In genomic region chr5:17412760-17413671, GRCh38 we compare ENCODE assay signal across 11 cellular contexts.
DNase-seq lines count a peak whose midpoint lies in the region; ATAC-seq, FAIRE-seq and TF ChIP-seq lines count a peak whose summit lies in the region.
"Had no signal": no experiment of that assay in that cellular context is flagged by ENCODE, and none has a peak within 500 bp of the region (broad histone marks: within the 10 kb centered on the region; RNA-seq: fewer than 3 reads in every experiment).

No MANE protein-coding gene starts in this region.

- peaks cover 3% of the 10 kb centered on the region for H3K27me3 Mint-ChIP-seq in GM23338 (ENCODE audit: insufficient read depth, low read depth, poor library complexity)
- H3K27me3 Mint-ChIP-seq in activated CD4-positive, alpha-beta memory T cell treated with anti-CD3 and anti-CD28 coated beads, Interleukin-2, amount 10 ng/mL, durations not matched to agents 7 days and 5 days, result no peaks in the 10 kb centered on the region

- no peaks in the 10 kb centered on the region for H3K36me3 Mint-ChIP-seq in GM23338 (ENCODE audit: low read depth)
- H3K36me3 Mint-ChIP-seq in activated CD4-positive, alpha-beta memory T cell treated with anti-CD3 and anti-CD28 coated beads, Interleukin-2, amount 10 ng/mL, durations not matched to agents 7 days and 5 days (ENCODE audit: low read depth), result no peaks in the 10 kb centered on the region
- no peaks in the 10 kb centered on the region for H3K36me3 Mint-ChIP-seq in stimulated activated effector memory CD8-positive, alpha-beta T cell treated with anti-CD3 and anti-CD28 coated beads, Interleukin-12 subunit alpha, Interleukin-12 subunit beta, amount 100 ng/mL, for 72 hours

- peak; percentile 50 for FAIRE-seq in bronchial epithelial cell (lab: Jason Lieb, UNC)

- peaks cover 11% of the 10 kb centered on the region; the same call in 1 of the 3 replicates for H3K9me3 Mint-ChIP-seq in GM23338
- H3K9me3 Mint-ChIP-seq in activated CD4-positive, alpha-beta memory T cell treated with anti-CD3 and anti-CD28 coated beads, Interleukin-2, amount 10 ng/mL, durations not matched to agents 7 days and 5 days, result no peaks in the 10 kb centered on the region
- H3K9me3 Mint-ChIP-seq in stimulated activated effector memory CD8-positive, alpha-beta T cell treated with anti-CD3 and anti-CD28 coated beads, Interleukin-12 subunit alpha, Interleukin-12 subunit beta, amount 100 ng/mL, for 72 hours, result peaks cover 2% of the 10 kb centered on the region

- H3K79me2 ChIP-seq in GM23338 (replicated peaks; ENCODE audit: insufficient read depth), result no peaks in the 10 kb centered on the region

- H4K20me1 ChIP-seq in GM23338 (replicated peaks; ENCODE audit: insufficient read depth), result no peaks in the 10 kb centered on the region

- CTCF ChIA-PET in activated CD4-positive, alpha-beta memory T cell treated with anti-CD3 and anti-CD28 coated beads, Interleukin-2, amount 10 ng/mL, durations not matched to agents 7 days and 5 days (lab: Charles Lee), result no interaction called here

- peak; percentile 31; the same call in 2 of the 3 replicates for ATAC-seq in GM23338
- ATAC-seq in stimulated activated effector memory CD8-positive, alpha-beta T cell treated with anti-CD3 and anti-CD28 coated beads, Interleukin-12 subunit alpha, Interleukin-12 subunit beta, amount 100 ng/mL, for 72 hours, result no peak

- intact Hi-C loops in adrenal gland (cut with DNase I), result no loop called here

- H3K27ac ChIP-seq in GM23338 (ENCODE audit: low read depth), result no peak overlapping the region
- H3K27ac ChIP-seq in adrenal gland, result no peak overlapping the region
- H3K27ac ChIP-seq: colonic mucosa had no signal

- 0 out of 2 replicates have a peak, but pooled peaks cover 3% of the 10 kb centered on the region for H3F3A ChIP-seq in GM23338 (replicated peaks; ENCODE audit: low read depth)

- H3K4me1 ChIP-seq in GM23338 (ENCODE audit: insufficient read depth) (peaks cover 21% of the 10 kb centered on the region; the same call in 1 of the 2 replicates), adrenal gland (replicated peaks in 1 of 2) (no peaks in the 10 kb centered on the region)
- H3K4me1 ChIP-seq: colonic mucosa had no signal

- TF ChIP-seq CTCF in GM23338 (conservative IDR thresholded peaks at IDR 0.05; ENCODE audit: low read depth in 2 of 2) (no peak), bronchial epithelial cell (IDR thresholded peaks at IDR 0.05; ENCODE audit: insufficient read depth, low read length, severe bottlenecking) (no peak), adrenal gland (IDR thresholded peaks at IDR 0.05) (no peak)

- no peaks in the 10 kb centered on the region for H3K9me2 ChIP-seq in GM23338 (ENCODE audit: insufficient read depth)

- H3K4me3 ChIP-seq in GM23338 (no peak overlapping the region), bronchial epithelial cell (ENCODE audit: low read depth, low read length) (no peak overlapping the region), adrenal gland (no peak overlapping the region)
- H3K4me3 ChIP-seq: colonic mucosa had no signal

- no peak for TF ChIP-seq POLR2A in adrenal gland (IDR thresholded peaks at IDR 0.05)

- no peak overlapping the region for H3K4me3 Mint-ChIP-seq in GM23338
- H3K4me3 Mint-ChIP-seq in activated CD4-positive, alpha-beta memory T cell treated with anti-CD3 and anti-CD28 coated beads, Interleukin-2, amount 10 ng/mL, durations not matched to agents 7 days and 5 days, result no peak overlapping the region
- no peak overlapping the region for H3K4me3 Mint-ChIP-seq in stimulated activated effector memory CD8-positive, alpha-beta T cell treated with anti-CD3 and anti-CD28 coated beads, Interleukin-12 subunit alpha, Interleukin-12 subunit beta, amount 100 ng/mL, for 72 hours

- peak overlapping the region; percentile 69 for H2AFZ ChIP-seq in GM23338

- peak; percentile 35 for DNase-seq in CMK (ENCODE audit: low read depth)
- DNase-seq in GM23338 (ENCODE audit: low spot score), result no peak
- DNase-seq in NCI-H146 treated with DMSO at 0.1 percent for 48 hours (lab: John Stamatoyannopoulos, UW; ENCODE audit: unreplicated experiment), result peak; percentile 44
- peak; percentile 14 for DNase-seq in bronchial epithelial cell (ENCODE audit: low read depth)
- no peak for DNase-seq in GM03348 (ENCODE audit: low spot score)
- DNase-seq in adrenal gland, result no peak
- no peak for DNase-seq in activated CD4-positive, alpha-beta memory T cell treated with anti-CD3 and anti-CD28 coated beads, Interleukin-2, amount 10 ng/mL, durations not matched to agents 7 days and 5 days
- DNase-seq in stimulated activated effector memory CD8-positive, alpha-beta T cell treated with anti-CD3 and anti-CD28 coated beads, Interleukin-12 subunit alpha, Interleukin-12 subunit beta, amount 100 ng/mL, for 72 hours (ENCODE audit: low spot score in 2 of 2), result no peak
- DNase-seq: colonic mucosa; Right ventricle myocardium superior; stimulated activated CD8-positive, alpha-beta memory T cell treated with anti-CD3 and anti-CD28 coated beads, Interleukin-4, amount 100 ng/mL, for 48 hours had no signal

- POLR2A ChIA-PET in activated CD4-positive, alpha-beta memory T cell treated with anti-CD3 and anti-CD28 coated beads, Interleukin-2, amount 10 ng/mL, durations not matched to agents 7 days and 5 days (lab: Charles Lee), result no interaction called here

- 50 to 66% (median 62%) methylated on average over 7 to 9 of the region's 9 CpGs for WGBS in adrenal gland, 4 donors

- no peaks in the 10 kb centered on the region for H3K36me3 ChIP-seq in GM23338 (ENCODE audit: insufficient read depth)
- H3K36me3 ChIP-seq in bronchial epithelial cell (ENCODE audit: control insufficient read depth, insufficient read depth, low read length), result no peaks in the 10 kb centered on the region
- H3K36me3 ChIP-seq in adrenal gland (replicated peaks in 1 of 2), result no peaks in the 10 kb centered on the region
- H3K36me3 ChIP-seq: colonic mucosa had no signal

- H3K4me2 ChIP-seq in GM23338, result no peak overlapping the region

- no peaks in the 10 kb centered on the region for H3K27me3 ChIP-seq in GM23338 (ENCODE audit: insufficient read depth)
- H3K27me3 ChIP-seq in bronchial epithelial cell (ENCODE audit: control insufficient read depth, insufficient read depth, low read length), result no peaks in the 10 kb centered on the region
- no peaks in the 10 kb centered on the region for H3K27me3 ChIP-seq in adrenal gland
- H3K27me3 ChIP-seq: colonic mucosa had no signal

- H3K27ac Mint-ChIP-seq in GM23338, result no peak overlapping the region
- no peak overlapping the region for H3K27ac Mint-ChIP-seq in activated CD4-positive, alpha-beta memory T cell treated with anti-CD3 and anti-CD28 coated beads, Interleukin-2, amount 10 ng/mL, durations not matched to agents 7 days and 5 days
- no peak overlapping the region for H3K27ac Mint-ChIP-seq in stimulated activated effector memory CD8-positive, alpha-beta T cell treated with anti-CD3 and anti-CD28 coated beads, Interleukin-12 subunit alpha, Interleukin-12 subunit beta, amount 100 ng/mL, for 72 hours

- H3K9me3 ChIP-seq in adrenal gland (replicated peaks in 1 of 3), result no peaks in the 10 kb centered on the region
- H3K9me3 ChIP-seq: colonic mucosa had no signal

- H3K4me1 Mint-ChIP-seq in GM23338, result peaks cover 31% of the 10 kb centered on the region
- no peaks in the 10 kb centered on the region for H3K4me1 Mint-ChIP-seq in activated CD4-positive, alpha-beta memory T cell treated with anti-CD3 and anti-CD28 coated beads, Interleukin-2, amount 10 ng/mL, durations not matched to agents 7 days and 5 days
- H3K4me1 Mint-ChIP-seq in stimulated activated effector memory CD8-positive, alpha-beta T cell treated with anti-CD3 and anti-CD28 coated beads, Interleukin-12 subunit alpha, Interleukin-12 subunit beta, amount 100 ng/mL, for 72 hours, result no peaks in the 10 kb centered on the region

TF ChIP-seq in GM23338, 12 proteins besides CTCF, POLR2A, EP300 and RAD21:
- TF ChIP-seq EZH2phosphoT487 (IDR thresholded peaks at IDR 0.05; ENCODE audit: unreplicated experiment) (no peak), EZH2 (IDR thresholded peaks at IDR 0.05; ENCODE audit: low read depth, unreplicated experiment) (no peak)
- TF ChIP-seq, protein P1, sequence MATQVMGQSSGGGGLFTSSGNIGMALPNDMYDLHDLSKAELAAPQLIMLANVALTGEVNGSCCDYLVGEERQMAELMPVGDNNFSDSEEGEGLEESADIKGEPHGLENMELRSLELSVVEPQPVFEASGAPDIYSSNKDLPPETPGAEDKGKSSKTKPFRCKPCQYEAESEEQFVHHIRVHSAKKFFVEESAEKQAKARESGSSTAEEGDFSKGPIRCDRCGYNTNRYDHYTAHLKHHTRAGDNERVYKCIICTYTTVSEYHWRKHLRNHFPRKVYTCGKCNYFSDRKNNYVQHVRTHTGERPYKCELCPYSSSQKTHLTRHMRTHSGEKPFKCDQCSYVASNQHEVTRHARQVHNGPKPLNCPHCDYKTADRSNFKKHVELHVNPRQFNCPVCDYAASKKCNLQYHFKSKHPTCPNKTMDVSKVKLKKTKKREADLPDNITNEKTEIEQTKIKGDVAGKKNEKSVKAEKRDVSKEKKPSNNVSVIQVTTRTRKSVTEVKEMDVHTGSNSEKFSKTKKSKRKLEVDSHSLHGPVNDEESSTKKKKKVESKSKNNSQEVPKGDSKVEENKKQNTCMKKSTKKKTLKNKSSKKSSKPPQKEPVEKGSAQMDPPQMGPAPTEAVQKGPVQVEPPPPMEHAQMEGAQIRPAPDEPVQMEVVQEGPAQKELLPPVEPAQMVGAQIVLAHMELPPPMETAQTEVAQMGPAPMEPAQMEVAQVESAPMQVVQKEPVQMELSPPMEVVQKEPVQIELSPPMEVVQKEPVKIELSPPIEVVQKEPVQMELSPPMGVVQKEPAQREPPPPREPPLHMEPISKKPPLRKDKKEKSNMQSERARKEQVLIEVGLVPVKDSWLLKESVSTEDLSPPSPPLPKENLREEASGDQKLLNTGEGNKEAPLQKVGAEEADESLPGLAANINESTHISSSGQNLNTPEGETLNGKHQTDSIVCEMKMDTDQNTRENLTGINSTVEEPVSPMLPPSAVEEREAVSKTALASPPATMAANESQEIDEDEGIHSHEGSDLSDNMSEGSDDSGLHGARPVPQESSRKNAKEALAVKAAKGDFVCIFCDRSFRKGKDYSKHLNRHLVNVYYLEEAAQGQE (IDR thresholded peaks at IDR 0.05; ENCODE audit: unreplicated experiment), result no peak

Comparison
In these comparisons a context has a peak if more than half of its experiments do, and no peak if none do; other contexts are left out.
1. DNase-seq: peak in CMK (single experiment), NCI-H146 treated with DMSO at 0.1 percent for 48 hours (single experiment) and bronchial epithelial cell (single experiment); none in GM23338 (single experiment), GM03348 (single experiment), adrenal gland (0 of 7), activated CD4-positive, alpha-beta memory T cell treated with anti-CD3 and anti-CD28 coated beads, Interleukin-2, amount 10 ng/mL, durations not matched to agents 7 days and 5 days (single experiment) and stimulated activated effector memory CD8-positive, alpha-beta T cell treated with anti-CD3 and anti-CD28 coated beads, Interleukin-12 subunit alpha, Interleukin-12 subunit beta, amount 100 ng/mL, for 72 hours (0 of 2).